ENCODE assay signal across 9 cellular contexts in the genomic region with DNA sequence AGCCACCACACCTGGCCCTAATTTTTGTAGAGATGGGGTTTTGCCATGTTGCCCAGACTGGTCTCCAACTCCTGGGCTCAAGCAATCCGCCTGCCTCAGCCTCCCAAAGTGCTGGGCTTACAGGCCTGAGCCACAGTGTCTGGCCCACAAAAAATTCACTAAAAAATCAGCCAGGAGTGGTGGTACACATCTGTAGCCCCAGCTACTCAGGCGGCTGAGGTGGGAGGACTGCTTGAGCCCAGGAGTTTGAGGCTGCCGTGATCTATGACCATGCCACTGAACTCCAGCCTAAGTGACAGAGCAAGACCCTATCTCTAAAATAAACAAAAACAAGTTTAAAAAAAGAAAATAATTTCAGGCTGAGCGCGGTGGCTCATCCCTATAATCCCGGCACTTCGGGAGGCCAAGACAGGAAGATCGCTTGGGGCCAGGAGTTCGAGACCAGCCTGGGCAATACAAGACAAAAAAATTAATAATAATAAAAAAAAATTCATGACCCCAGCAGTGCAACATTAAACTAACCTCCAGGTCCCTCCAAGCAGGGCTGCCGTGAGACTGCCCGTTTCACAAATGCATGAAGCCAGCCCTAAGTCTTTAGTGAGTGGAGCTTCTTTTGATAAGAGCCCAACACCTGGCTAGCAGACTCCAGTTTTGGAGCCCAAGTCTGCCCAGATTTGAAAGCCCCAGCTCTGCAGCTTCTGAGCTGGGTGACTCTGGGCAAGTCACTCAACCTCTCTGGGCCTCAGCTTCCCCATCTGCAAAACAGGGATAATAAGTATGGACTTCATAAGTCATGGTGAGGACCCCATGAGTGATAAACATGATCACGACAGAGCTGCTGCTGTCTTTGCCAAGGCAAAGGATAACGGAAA. TPM values are rescaled to one million over a fixed set of nuclear protein-coding genes. Genes with fewer than 3 reads are reported as not detected.
DNase-seq lines count a peak whose midpoint lies in the region; ATAC-seq and TF ChIP-seq lines count a peak whose summit lies in the region.
"Had no signal": no experiment of that assay in that cellular context is flagged by ENCODE, and none has a peak within 500 bp of the region (broad histone marks: within the 10 kb centered on the region; RNA-seq: fewer than 3 reads in every experiment).

No MANE protein-coding gene starts in this region.

- intact Hi-C loops in activated T-helper 2 cell treated with anti-CD3 and anti-CD28 coated beads, Interferon-gamma antibody, Interleukin-2, Interleukin-4, amounts not matched to agents 10 μg/mL and 5 μg/mL and 100 μg/mL, durations not matched to agents 14 hours and 24 hours and 36 hours (cut with micrococcal nuclease), result loop anchor here (5.0 kb wide), 3 partner anchors 106 to 1046 kb away; partner anchors contain the start of genes IER2, JUNB and STX10
- intact Hi-C loops in Caco-2 (cut with micrococcal nuclease; ENCODE audit: unreplicated experiment), result no loop called here

- peaks cover 48% of the 10 kb centered on the region for H3K4me1 ChIP-seq in HUES6 (ENCODE audit: control insufficient read depth, insufficient read depth, low read length)
- peaks cover 41% of the 10 kb centered on the region for H3K4me1 ChIP-seq in hepatocyte (ENCODE audit: insufficient read depth)
- peaks cover 22% of the 10 kb centered on the region for H3K4me1 ChIP-seq in Caco-2

- H3K27me3 ChIP-seq in HUES6 (ENCODE audit: control insufficient read depth, insufficient read depth, low read length) (no peaks in the 10 kb centered on the region), hepatocyte (no peaks in the 10 kb centered on the region), Caco-2 (replicated peaks; ENCODE audit: control insufficient read depth, insufficient read depth, low read length) (no peaks in the 10 kb centered on the region)

- DNase-seq in activated T-helper 2 cell treated with anti-CD3 and anti-CD28 coated beads, Interferon-gamma antibody, Interleukin-2, Interleukin-4, amounts not matched to agents 10 μg/mL and 5 μg/mL and 100 μg/mL, durations not matched to agents 14 hours and 24 hours and 36 hours (ENCODE audit: low spot score), result no peak
- no peak for DNase-seq in hepatocyte (ENCODE audit: low spot score)
- DNase-seq in stimulated activated naive CD8-positive, alpha-beta T cell treated with anti-CD3 and anti-CD28 coated beads, Interleukin-15, amount 100 ng/mL, for 72 hours, result no peak
- DNase-seq in Caco-2, result no peak
- DNase-seq in ACHN, result no peak
- DNase-seq in NCI-H526 treated with DMSO at 0.1 percent for 48 hours (lab: John Stamatoyannopoulos, UW), result no peak
- DNase-seq: retina had no signal

- H3K9me3 Mint-ChIP-seq in activated T-helper 2 cell treated with anti-CD3 and anti-CD28 coated beads, Interferon-gamma antibody, Interleukin-2, Interleukin-4, amounts not matched to agents 10 μg/mL and 5 μg/mL and 100 μg/mL, durations not matched to agents 14 hours and 24 hours and 36 hours, result no peaks in the 10 kb centered on the region
- H3K9me3 Mint-ChIP-seq in stimulated activated naive CD8-positive, alpha-beta T cell treated with anti-CD3 and anti-CD28 coated beads, Interleukin-15, amount 100 ng/mL, for 72 hours, result no peaks in the 10 kb centered on the region
- no peaks in the 10 kb centered on the region for H3K9me3 Mint-ChIP-seq in Caco-2 (ENCODE audit: unreplicated experiment)

- H2AFZ ChIP-seq in hepatocyte, result no peak overlapping the region

- no peaks in the 10 kb centered on the region for H3K9me2 ChIP-seq in hepatocyte (replicated peaks; ENCODE audit: insufficient read depth)

- H4K20me1 ChIP-seq in hepatocyte (ENCODE audit: insufficient read depth, poor library complexity, severe bottlenecking), result peaks cover 84% of the 10 kb centered on the region

- TF ChIP-seq CTCF in hepatocyte (IDR thresholded peaks at IDR 0.05; ENCODE audit: poor library complexity) (no peak), Caco-2 (IDR thresholded peaks at IDR 0.05; ENCODE audit: insufficient read depth in 1 of 2, low read depth in 1 of 2, low read length in 1 of 2, severe bottlenecking in 1 of 2, unreplicated experiment in 1 of 2) (no peak)

- no peak for ATAC-seq in stimulated activated naive CD8-positive, alpha-beta T cell treated with anti-CD3 and anti-CD28 coated beads, Interleukin-15, amount 100 ng/mL, for 72 hours
- no peak for ATAC-seq in GM19395 (IDR thresholded peaks at IDR 0.05; ENCODE audit: unreplicated experiment)

- peak overlapping the region; percentile 73 for H3K9ac ChIP-seq in HUES6 (ENCODE audit: low read length)

- H3K27ac ChIP-seq in HUES6 (ENCODE audit: low read depth, low read length) (no peak overlapping the region), hepatocyte (peak overlapping the region; percentile 94)

- 94% methylated on average over 13 of the region's 13 CpGs for WGBS in hepatocyte (ENCODE audit: low lambda C conversion rate, missing lambda C conversion rate)

- H3K4me1 Mint-ChIP-seq in activated T-helper 2 cell treated with anti-CD3 and anti-CD28 coated beads, Interferon-gamma antibody, Interleukin-2, Interleukin-4, amounts not matched to agents 10 μg/mL and 5 μg/mL and 100 μg/mL, durations not matched to agents 14 hours and 24 hours and 36 hours (ENCODE audit: low read depth), result peaks cover 32% of the 10 kb centered on the region
- H3K4me1 Mint-ChIP-seq in stimulated activated naive CD8-positive, alpha-beta T cell treated with anti-CD3 and anti-CD28 coated beads, Interleukin-15, amount 100 ng/mL, for 72 hours, result peaks cover 77% of the 10 kb centered on the region
- peaks cover 7% of the 10 kb centered on the region for H3K4me1 Mint-ChIP-seq in Caco-2 (ENCODE audit: low read depth, unreplicated experiment)

- CTCF ChIA-PET in Caco-2 (lab: Charles Lee), result no interaction called here

- H3K4me3 ChIP-seq in HUES6 (ENCODE audit: low read depth, low read length), result no peak overlapping the region
- H3K4me3 ChIP-seq in hepatocyte, result no peak overlapping the region
- no peak overlapping the region for H3K4me3 ChIP-seq in Caco-2 (ENCODE audit: low read depth, low read length)

- H3K4me3 Mint-ChIP-seq in activated T-helper 2 cell treated with anti-CD3 and anti-CD28 coated beads, Interferon-gamma antibody, Interleukin-2, Interleukin-4, amounts not matched to agents 10 μg/mL and 5 μg/mL and 100 μg/mL, durations not matched to agents 14 hours and 24 hours and 36 hours (ENCODE audit: low read depth), result peak overlapping the region; percentile 92
- H3K4me3 Mint-ChIP-seq in stimulated activated naive CD8-positive, alpha-beta T cell treated with anti-CD3 and anti-CD28 coated beads, Interleukin-15, amount 100 ng/mL, for 72 hours, result peak overlapping the region; percentile 95 to 97
- H3K4me3 Mint-ChIP-seq in Caco-2 (ENCODE audit: unreplicated experiment), result no peak overlapping the region

- no TSS peak for BruUV-seq in Caco-2 (replicated peaks; lab: Mats Ljungman, UMichigan)

- POLR2A ChIA-PET in Caco-2 (lab: Charles Lee), result no interaction called here

- H3K4me2 ChIP-seq in hepatocyte, result peak overlapping the region; percentile 91

- no peaks in the 10 kb centered on the region for H3K9me3 ChIP-seq in HUES6 (ENCODE audit: control insufficient read depth, insufficient read depth, low read depth, low read length)
- H3K9me3 ChIP-seq in hepatocyte (ENCODE audit: low read depth), result no peaks in the 10 kb centered on the region
- H3K9me3 ChIP-seq in Caco-2, result no peaks in the 10 kb centered on the region

- peaks cover 70% of the 10 kb centered on the region for H3K79me2 ChIP-seq in hepatocyte

- no peaks in the 10 kb centered on the region for H3K27me3 Mint-ChIP-seq in activated T-helper 2 cell treated with anti-CD3 and anti-CD28 coated beads, Interferon-gamma antibody, Interleukin-2, Interleukin-4, amounts not matched to agents 10 μg/mL and 5 μg/mL and 100 μg/mL, durations not matched to agents 14 hours and 24 hours and 36 hours (ENCODE audit: low read depth)
- H3K27me3 Mint-ChIP-seq in stimulated activated naive CD8-positive, alpha-beta T cell treated with anti-CD3 and anti-CD28 coated beads, Interleukin-15, amount 100 ng/mL, for 72 hours, result no peaks in the 10 kb centered on the region
- H3K27me3 Mint-ChIP-seq in Caco-2 (ENCODE audit: insufficient read depth, unreplicated experiment), result no peaks in the 10 kb centered on the region

- in situ Hi-C loops in ACHN (cut with HindIII; ENCODE audit: low pct_ligation_motif_present, low pct_unique_long_range_greater_than_20kb, low sequenced_read_pairs), result no loop called here

- H3K27ac Mint-ChIP-seq in activated T-helper 2 cell treated with anti-CD3 and anti-CD28 coated beads, Interferon-gamma antibody, Interleukin-2, Interleukin-4, amounts not matched to agents 10 μg/mL and 5 μg/mL and 100 μg/mL, durations not matched to agents 14 hours and 24 hours and 36 hours, result peak overlapping the region; percentile 90
- peak overlapping the region; percentile 98 to 99 for H3K27ac Mint-ChIP-seq in stimulated activated naive CD8-positive, alpha-beta T cell treated with anti-CD3 and anti-CD28 coated beads, Interleukin-15, amount 100 ng/mL, for 72 hours
- no peak overlapping the region for H3K27ac Mint-ChIP-seq in Caco-2 (ENCODE audit: unreplicated experiment)

- H3K36me3 ChIP-seq in HUES6 (ENCODE audit: control insufficient read depth, insufficient read depth, low read length) (peaks cover 20% of the 10 kb centered on the region; the same call in 1 of the 2 replicates), hepatocyte (replicated peaks; ENCODE audit: insufficient read depth, low read depth) (no peaks in the 10 kb centered on the region), Caco-2 (ENCODE audit: control insufficient read depth, insufficient read depth, low read length) (no peaks in the 10 kb centered on the region; the same call in 1 of the 2 replicates)

- H3K36me3 Mint-ChIP-seq in activated T-helper 2 cell treated with anti-CD3 and anti-CD28 coated beads, Interferon-gamma antibody, Interleukin-2, Interleukin-4, amounts not matched to agents 10 μg/mL and 5 μg/mL and 100 μg/mL, durations not matched to agents 14 hours and 24 hours and 36 hours (ENCODE audit: low read depth), result peaks cover 62% of the 10 kb centered on the region
- H3K36me3 Mint-ChIP-seq in Caco-2 (ENCODE audit: insufficient read depth, unreplicated experiment), result peaks cover 56% of the 10 kb centered on the region

RNA-seq across cellular contexts. Expression of gene NANOS3, which starts 38.6 kb away (rescaled TPM):
- 1.6 and 1.8 TPM in 2 replicates for total RNA-seq in activated T-helper 2 cell treated with anti-CD3 and anti-CD28 coated beads, Interferon-gamma antibody, Interleukin-2, Interleukin-4, amounts not matched to agents 10 μg/mL and 5 μg/mL and 100 μg/mL, durations not matched to agents 14 hours and 24 hours and 36 hours
- total RNA-seq in hepatocyte (0.60 TPM in 1 of 2 replicates, not detected in the other), Caco-2 (2022) (not detected in 2 replicates)
- polyA plus RNA-seq in hepatocyte, result 2.1 and 4.0 TPM in 2 replicates

RNA-seq across cellular contexts. Expression of gene ZSWIM4, which starts 43.1 kb away (rescaled TPM):
- 9.8 and 10.6 TPM in 2 replicates for total RNA-seq in activated T-helper 2 cell treated with anti-CD3 and anti-CD28 coated beads, Interferon-gamma antibody, Interleukin-2, Interleukin-4, amounts not matched to agents 10 μg/mL and 5 μg/mL and 100 μg/mL, durations not matched to agents 14 hours and 24 hours and 36 hours
- total RNA-seq in hepatocyte (3.1 and 3.7 TPM in 2 replicates), Caco-2 (2022) (4.0 and 5.7 TPM in 2 replicates)
- 2.8 and 3.5 TPM in 2 replicates for polyA plus RNA-seq in hepatocyte
